8 cellular contexts compared by ENCODE assay signal in the genomic region with DNA sequence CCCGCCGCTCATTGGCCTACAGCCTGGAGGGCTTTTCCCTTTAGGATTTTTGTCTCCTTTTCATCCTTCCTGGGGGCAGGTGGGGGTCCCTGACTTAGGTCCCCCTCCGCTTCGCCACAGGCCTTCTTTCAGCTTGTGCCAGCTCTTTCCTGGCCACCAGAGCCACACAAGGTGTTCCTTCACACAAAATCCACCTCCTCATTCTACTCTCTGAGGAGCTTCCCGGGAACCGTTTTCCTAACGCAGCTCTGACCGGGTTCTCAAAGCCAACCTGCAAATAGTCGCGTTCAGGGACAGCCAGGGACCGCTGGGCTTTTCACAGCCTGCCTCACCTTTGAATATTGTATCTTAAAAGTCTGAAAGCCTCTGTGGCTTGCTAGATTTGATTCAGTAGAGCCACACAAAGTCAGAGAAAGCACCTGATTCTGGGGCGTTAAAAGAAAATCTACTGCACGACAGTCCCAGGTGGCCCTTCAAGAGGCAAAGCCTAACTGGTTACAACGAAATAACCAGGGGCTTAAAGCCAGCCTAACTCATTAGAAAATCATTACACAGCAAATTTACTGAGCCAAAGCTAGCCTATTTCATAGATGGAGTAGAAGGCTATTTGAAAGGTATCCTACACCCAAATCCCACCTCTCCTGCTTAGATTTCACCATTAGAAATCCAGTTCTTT. TPM values are rescaled to one million over a fixed set of nuclear protein-coding genes. Genes with fewer than 3 reads are reported as not detected.
DNase-seq lines count a peak whose midpoint lies in the region; ATAC-seq and TF ChIP-seq lines count a peak whose summit lies in the region.

No MANE protein-coding gene starts in this region.

- H3K4me1 Mint-ChIP-seq in activated CD4-positive, alpha-beta memory T cell treated with anti-CD3 and anti-CD28 coated beads, Interleukin-2, amount 10 ng/mL, durations not matched to agents 7 days and 5 days: peaks cover 3% of the 10 kb centered on the region
- peaks cover 7% of the 10 kb centered on the region for H3K4me1 Mint-ChIP-seq in activated CD4-positive, alpha-beta memory T cell treated with anti-CD3 and anti-CD28 coated beads for 36 hours (ENCODE audit: low read depth)
- peaks cover 4% of the 10 kb centered on the region for H3K4me1 Mint-ChIP-seq in stimulated activated naive CD8-positive, alpha-beta T cell treated with anti-CD3 and anti-CD28 coated beads, Interleukin-15, amount 100 ng/mL, for 72 hours

- no peaks in the 10 kb centered on the region for H3K4me1 ChIP-seq in ascending aorta

- intact Hi-C loops in activated CD4-positive, alpha-beta memory T cell treated with anti-CD3 and anti-CD28 coated beads for 36 hours (cut with micrococcal nuclease): no loop called here
- intact Hi-C loops in ascending aorta (cut with DNase I): no loop called here

- H3K9me3 Mint-ChIP-seq in activated CD4-positive, alpha-beta memory T cell treated with anti-CD3 and anti-CD28 coated beads, Interleukin-2, amount 10 ng/mL, durations not matched to agents 7 days and 5 days: no peaks in the 10 kb centered on the region
- H3K9me3 Mint-ChIP-seq in activated CD4-positive, alpha-beta memory T cell treated with anti-CD3 and anti-CD28 coated beads for 36 hours: no peaks in the 10 kb centered on the region
- H3K9me3 Mint-ChIP-seq in stimulated activated naive CD8-positive, alpha-beta T cell treated with anti-CD3 and anti-CD28 coated beads, Interleukin-15, amount 100 ng/mL, for 72 hours: no peaks in the 10 kb centered on the region

- peaks cover 45% of the 10 kb centered on the region for H3K27me3 Mint-ChIP-seq in activated CD4-positive, alpha-beta memory T cell treated with anti-CD3 and anti-CD28 coated beads, Interleukin-2, amount 10 ng/mL, durations not matched to agents 7 days and 5 days
- peaks cover 21% of the 10 kb centered on the region for H3K27me3 Mint-ChIP-seq in activated CD4-positive, alpha-beta memory T cell treated with anti-CD3 and anti-CD28 coated beads for 36 hours
- peaks cover 36% of the 10 kb centered on the region for H3K27me3 Mint-ChIP-seq in stimulated activated naive CD8-positive, alpha-beta T cell treated with anti-CD3 and anti-CD28 coated beads, Interleukin-15, amount 100 ng/mL, for 72 hours

- peak overlapping the region; percentile 36 to 56 for H3K4me3 ChIP-seq in ascending aorta

- H3K9me3 ChIP-seq in ascending aorta: no peaks in the 10 kb centered on the region

- CTCF ChIA-PET in activated CD4-positive, alpha-beta memory T cell treated with anti-CD3 and anti-CD28 coated beads, Interleukin-2, amount 10 ng/mL, durations not matched to agents 7 days and 5 days (lab: Charles Lee): no interaction called here
- CTCF ChIA-PET in activated CD4-positive, alpha-beta memory T cell treated with anti-CD3 and anti-CD28 coated beads for 36 hours (lab: Charles Lee): interaction anchor here (1.8 kb wide), 1 partner anchor 40 kb away, joined by 4 read pairs; no protein-coding TSS in a partner anchor

- no peaks in the 10 kb centered on the region for H3K27me3 ChIP-seq in ascending aorta

- H3K27ac ChIP-seq in ascending aorta: no peak overlapping the region

- no peak overlapping the region for H3K27ac Mint-ChIP-seq in activated CD4-positive, alpha-beta memory T cell treated with anti-CD3 and anti-CD28 coated beads, Interleukin-2, amount 10 ng/mL, durations not matched to agents 7 days and 5 days
- H3K27ac Mint-ChIP-seq in activated CD4-positive, alpha-beta memory T cell treated with anti-CD3 and anti-CD28 coated beads for 36 hours: no peak overlapping the region
- no peak overlapping the region for H3K27ac Mint-ChIP-seq in stimulated activated naive CD8-positive, alpha-beta T cell treated with anti-CD3 and anti-CD28 coated beads, Interleukin-15, amount 100 ng/mL, for 72 hours

- POLR2A ChIA-PET in activated CD4-positive, alpha-beta memory T cell treated with anti-CD3 and anti-CD28 coated beads, Interleukin-2, amount 10 ng/mL, durations not matched to agents 7 days and 5 days (lab: Charles Lee): no interaction called here
- POLR2A ChIA-PET in activated CD4-positive, alpha-beta memory T cell treated with anti-CD3 and anti-CD28 coated beads for 36 hours (lab: Charles Lee): no interaction called here

- no peaks in the 10 kb centered on the region for H3K36me3 ChIP-seq in ascending aorta

- no peaks in the 10 kb centered on the region for H3K36me3 Mint-ChIP-seq in activated CD4-positive, alpha-beta memory T cell treated with anti-CD3 and anti-CD28 coated beads, Interleukin-2, amount 10 ng/mL, durations not matched to agents 7 days and 5 days (ENCODE audit: low read depth)
- H3K36me3 Mint-ChIP-seq in activated CD4-positive, alpha-beta memory T cell treated with anti-CD3 and anti-CD28 coated beads for 36 hours: no peaks in the 10 kb centered on the region

- DNase-seq in activated CD4-positive, alpha-beta memory T cell treated with anti-CD3 and anti-CD28 coated beads, Interleukin-2, amount 10 ng/mL, durations not matched to agents 7 days and 5 days: no peak
- DNase-seq in activated CD4-positive, alpha-beta memory T cell treated with anti-CD3 and anti-CD28 coated beads for 36 hours: no peak
- DNase-seq in ascending aorta (ENCODE audit: low spot score in 2 of 2) (no peak), left lobe of liver (ENCODE audit: low spot score) (no peak)
- no peak for DNase-seq in stimulated activated naive CD8-positive, alpha-beta T cell treated with anti-CD3 and anti-CD28 coated beads, Interleukin-15, amount 100 ng/mL, for 72 hours

- ATAC-seq in left lobe of liver (peak; percentile 61), GM19324 (IDR thresholded peaks at IDR 0.05; ENCODE audit: low FRiP score, unreplicated experiment) (no peak), GM18502 (IDR thresholded peaks at IDR 0.05; ENCODE audit: poor library complexity, unreplicated experiment) (no peak), GM21825 (IDR thresholded peaks at IDR 0.05; ENCODE audit: unreplicated experiment) (no peak)
- no peak for ATAC-seq in stimulated activated naive CD8-positive, alpha-beta T cell treated with anti-CD3 and anti-CD28 coated beads, Interleukin-15, amount 100 ng/mL, for 72 hours

- peak overlapping the region; percentile 17 for H3K4me3 Mint-ChIP-seq in activated CD4-positive, alpha-beta memory T cell treated with anti-CD3 and anti-CD28 coated beads, Interleukin-2, amount 10 ng/mL, durations not matched to agents 7 days and 5 days
- H3K4me3 Mint-ChIP-seq in activated CD4-positive, alpha-beta memory T cell treated with anti-CD3 and anti-CD28 coated beads for 36 hours: no peak overlapping the region
- peak overlapping the region; percentile 70 to 78 for H3K4me3 Mint-ChIP-seq in stimulated activated naive CD8-positive, alpha-beta T cell treated with anti-CD3 and anti-CD28 coated beads, Interleukin-15, amount 100 ng/mL, for 72 hours

- no peak for TF ChIP-seq CTCF in ascending aorta (IDR thresholded peaks at IDR 0.05)

RNA-seq across cellular contexts. Expression of gene GPC3, which starts 0.8 kb away (rescaled TPM):
- under 1 TPM; 0.08 to 0.13 TPM for total RNA-seq in activated CD4-positive, alpha-beta memory T cell treated with anti-CD3 and anti-CD28 coated beads, Interleukin-2, amount 10 ng/mL, durations not matched to agents 7 days and 5 days
- total RNA-seq in activated CD4-positive, alpha-beta memory T cell treated with anti-CD3 and anti-CD28 coated beads for 36 hours: under 1 TPM; 0.14 to 0.39 TPM
- 0.75 TPM for total RNA-seq in ascending aorta
- 1.1 TPM for total RNA-seq in left lobe of liver
